In genomic region chr1:147172168-147173016, GRCh38 we compare ENCODE assay signal across 8 cellular contexts. TPM values are rescaled to one million over a fixed set of nuclear protein-coding genes. Genes with fewer than 3 reads are reported as not detected.
DNase-seq lines count a peak whose midpoint lies in the region; ATAC-seq and TF ChIP-seq lines count a peak whose summit lies in the region.

Gene PRKAB2, minus strand, starts transcription at chr1:147172470. Its CDS starts 326 bp downstream, at chr1:147172144.

- peak within 1 kb of the TSS; percentile 97 to 100 (median 99) for H3K4me3 Mint-ChIP-seq in nephron

- no peaks in the 10 kb centered on the region for H3K36me3 ChIP-seq in ES-I3 (ENCODE audit: insufficient read depth, low read length)

- no peaks in the 10 kb centered on the region for H3K9me3 ChIP-seq in ES-I3 (ENCODE audit: control insufficient read depth, insufficient read depth, low read length)

- peaks cover 7% of the 10 kb centered on the region for H3K9me3 Mint-ChIP-seq in nephron

- H3K4me1 Mint-ChIP-seq in nephron = peaks cover 50% of the 10 kb centered on the region

- CTCF ChIA-PET in RWPE1 (lab: Yijun Ruan, JAX) = interaction anchor here (0.7 to 1.2 kb wide), 4 partner anchors 11 to 71 kb away, joined by 3 to 8 read pairs (median 6); partner anchors contain the start of gene CHD1L

- DNase-seq in H4 (ENCODE audit: low spot score) (peak; percentile 92), RWPE1 (ENCODE audit: low spot score) (peak; percentile 81), fibroblast of the aortic adventitia (ENCODE audit: low read depth) (peak; percentile 97)
- peak; percentile 87 for DNase-seq in activated effector memory CD4-positive, alpha-beta T cell treated with Interleukin-2 at 50 U/mL for 16 hours
- peak; percentile 93 for DNase-seq in stimulated activated naive CD8-positive, alpha-beta T cell treated with anti-CD3 and anti-CD28 coated beads, Interleukin-15, Interleukin-2, amounts not matched to agents 100 U/mL and 50 U/mL, for 24 hours

- TF ChIP-seq CTCF in LNCAP (IDR thresholded peaks at IDR 0.05) (peak; percentile 99), RWPE1 (conservative IDR thresholded peaks at IDR 0.05; ENCODE audit: low read depth) (peak; percentile 95), fibroblast of the aortic adventitia (IDR thresholded peaks at IDR 0.05; ENCODE audit: insufficient read depth, low read length) (peak; percentile 72), nephron (IDR thresholded peaks at IDR 0.05; ENCODE audit: unreplicated experiment in 3 of 3) (peak; percentile 91 to 99 (median 96))

- H3K4me1 ChIP-seq in ES-I3 (ENCODE audit: insufficient read depth, low read length) = peaks cover 21% of the 10 kb centered on the region

- H3K4me3 ChIP-seq in fibroblast of the aortic adventitia (ENCODE audit: low read depth, low read length) = peak within 1 kb of the TSS; percentile 97

- H3K27ac ChIP-seq in RWPE1 = peak within 1 kb of the TSS; percentile 93

- H3K27ac Mint-ChIP-seq in nephron = peak within 1 kb of the TSS; percentile 99 to 100 (median 99)

- ATAC-seq in stimulated activated naive CD8-positive, alpha-beta T cell treated with anti-CD3 and anti-CD28 coated beads, Interleukin-15, Interleukin-2, amounts not matched to agents 100 U/mL and 50 U/mL, for 24 hours = peak; percentile 94

- peak within 1 kb of the TSS; percentile 90 for H3K9ac ChIP-seq in ES-I3 (ENCODE audit: low read depth, low read length)

- POLR2A ChIA-PET in RWPE1 (lab: Yijun Ruan, JAX; ENCODE audit: low non-redundant PET) = no interaction called here

- peaks cover 35% of the 10 kb centered on the region for H3K36me3 Mint-ChIP-seq in nephron (ENCODE audit: low read depth)

- no peaks in the 10 kb centered on the region for H3K27me3 Mint-ChIP-seq in nephron (ENCODE audit: low read depth)

RNA-seq across cellular contexts. Expression of gene PRKAB2, which starts in this region (rescaled TPM):
- total RNA-seq in H4 (2014; rRNA removed; shearing (Covaris generic)) = 6.0 and 9.2 TPM in 2 replicates
- 14.8 and 16.3 TPM in 2 replicates for total RNA-seq in fibroblast of the aortic adventitia (ENCODE audit: low replicate concordance)

Comparison
In these comparisons a context has a peak if more than half of its experiments do, and no peak if none do; other contexts are left out.
1. Peak in every context shown above with its lines: DNase-seq, ATAC-seq, H3K4me3 ChIP-seq and H3K27ac ChIP-seq.